In the genomic region with DNA sequence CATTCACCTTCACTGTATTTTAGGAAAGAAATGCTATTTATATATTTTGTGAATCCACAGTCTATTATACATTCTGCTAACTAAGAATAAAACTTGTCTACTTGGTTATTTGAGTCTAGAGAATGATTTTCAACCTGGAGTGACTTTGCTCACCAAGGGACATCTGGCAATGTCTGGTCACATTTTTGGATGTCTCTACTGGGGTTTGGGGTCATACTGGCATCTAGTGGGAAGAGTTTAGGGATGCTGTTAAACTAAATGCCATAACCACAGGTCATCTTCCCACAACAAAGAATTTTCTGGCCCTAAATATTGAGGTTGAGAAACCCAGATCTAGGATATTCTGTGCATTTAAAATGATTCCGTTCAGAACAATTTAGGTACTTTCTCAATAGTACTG, we compare ENCODE assay signal across 22 cellular contexts. TPM values are rescaled to one million over a fixed set of nuclear protein-coding genes. Genes with fewer than 3 reads are reported as not detected.
DNase-seq lines count a peak whose midpoint lies in the region; ATAC-seq and TF ChIP-seq lines count a peak whose summit lies in the region.
"Had no signal": no experiment of that assay in that cellular context is flagged by ENCODE, and none has a peak within 500 bp of the region (broad histone marks: within the 10 kb centered on the region; RNA-seq: fewer than 3 reads in every experiment).

No MANE protein-coding gene starts in this region.

- no peak for TF ChIP-seq POLR2A in right lobe of liver (IDR thresholded peaks at IDR 0.05)

- TF ChIP-seq CTCF in parathyroid adenoma (IDR thresholded peaks at IDR 0.05) = peak; percentile 25
- peak in 1 of 4 donors; percentile 4 for TF ChIP-seq CTCF in right lobe of liver (IDR thresholded peaks at IDR 0.05)

- DNase-seq in NCI-H82 (lab: John Stamatoyannopoulos, UW) (peak; percentile 5), NCI-H82 treated with DMSO at 0.1 percent for 48 hours (lab: John Stamatoyannopoulos, UW; ENCODE audit: unreplicated experiment) (no peak), LHCN-M2 (ENCODE audit: low read depth) (peak; percentile 59), cerebellar cortex (ENCODE audit: low spot score) (peak; percentile 42), HPDE6-E6E7 (ENCODE audit: extremely low spot score) (no peak), sciatic nerve (ENCODE audit: low spot score) (no peak), right lobe of liver (no peak)
- DNase-seq: 8988T; activated CD4-positive, alpha-beta T cell treated with anti-CD3 and anti-CD28 coated beads for 36 hours; activated naive CD8-positive, alpha-beta T cell treated with anti-CD3 and anti-CD28 coated beads for 36 hours; COR-L47; effector CD8-positive, alpha-beta T cell; gastrocnemius medialis; KG1; natural killer cell; NCI-H1436 treated with DMSO at 0.1 percent for 48 hours; NCI-H510A; substantia nigra had no signal

- H3K4me2 ChIP-seq in parathyroid adenoma (ENCODE audit: low read length) = no peak overlapping the region

- no peak overlapping the region for H2AFZ ChIP-seq in parathyroid adenoma

- ATAC-seq in sciatic nerve (no peak), right lobe of liver (no peak)
- ATAC-seq: activated CD4-positive, alpha-beta T cell treated with anti-CD3 and anti-CD28 coated beads for 36 hours; gastrocnemius medialis; natural killer cell had no signal

- intact Hi-C loops in sciatic nerve (cut with DNase I) = no loop called here
- intact Hi-C loops in right lobe of liver (cut with DNase I) = no loop called here

- no peak overlapping the region for H3K9ac ChIP-seq in parathyroid adenoma

- H3K9me3 ChIP-seq in parathyroid adenoma (ENCODE audit: control insufficient read depth, low read length) (no peaks in the 10 kb centered on the region), right lobe of liver (no peaks in the 10 kb centered on the region)
- H3K9me3 ChIP-seq: gastrocnemius medialis had no signal

- H3K79me2 ChIP-seq in parathyroid adenoma = peaks cover 19% of the 10 kb centered on the region

- H3K27ac ChIP-seq in parathyroid adenoma = peak overlapping the region; percentile 22
- H3K27ac ChIP-seq in right lobe of liver = no peak overlapping the region
- H3K27ac ChIP-seq: gastrocnemius medialis had no signal

- H3K4me1 ChIP-seq in parathyroid adenoma (peaks cover 51% of the 10 kb centered on the region), right lobe of liver (no peaks in the 10 kb centered on the region)

- WGBS in right lobe of liver (ENCODE audit: insufficient coverage, low coverage, low lambda C conversion rate, missing lambda C conversion rate) = 58% methylated on average over 1 of the region's 1 CpG

- H3K36me3 ChIP-seq in parathyroid adenoma (ENCODE audit: control insufficient read depth, insufficient read depth, low read length) (no peaks in the 10 kb centered on the region), right lobe of liver (no peaks in the 10 kb centered on the region)
- H3K36me3 ChIP-seq: gastrocnemius medialis had no signal

- H3K4me3 ChIP-seq in parathyroid adenoma (ENCODE audit: low read depth, low read length) (no peak overlapping the region), right lobe of liver (no peak overlapping the region)
- H3K4me3 ChIP-seq: gastrocnemius medialis, lung had no signal

- H3K27me3 ChIP-seq in parathyroid adenoma (ENCODE audit: control insufficient read depth, insufficient read depth, low read length) (no peaks in the 10 kb centered on the region), right lobe of liver (no peaks in the 10 kb centered on the region)
- H3K27me3 ChIP-seq: gastrocnemius medialis had no signal

RNA-seq across cellular contexts. Expression of gene KCNJ16, which starts 26.0 kb away (rescaled TPM):
- total RNA-seq in LHCN-M2 (2014; rRNA removed) = not detected in 2 replicates
- polyA plus RNA-seq in LHCN-M2 (2012) = not detected
- total RNA-seq in sciatic nerve = 10.3 TPM
- 1 to 10 TPM in 2 of 6 experiments, under 1 TPM in 4; 0.07 to 2.1 (median 0.85) TPM for total RNA-seq in right lobe of liver
- total RNA-seq: activated CD4-positive, alpha-beta T cell treated with anti-CD3 and anti-CD28 coated beads for 36 hours; activated naive CD8-positive, alpha-beta T cell treated with anti-CD3 and anti-CD28 coated beads for 36 hours; bronchial epithelial cell; natural killer cell; T-helper 2 cell treated with Interferon-gamma antibody and Interleukin-4, amounts not matched to agents 100 ng/mL and 5 ng/mL, for 36 hours had no signal

Comparison
In these comparisons a context has a peak if more than half of its experiments do, and no peak if none do; other contexts are left out.
1. DNase-seq: peak in NCI-H82 (single experiment), LHCN-M2 (single experiment) and cerebellar cortex (single experiment); none in NCI-H82 treated with DMSO at 0.1 percent for 48 hours (single experiment), HPDE6-E6E7 (single experiment), sciatic nerve (single experiment) and right lobe of liver (0 of 3).